ENCODE assay signal across 19 cellular contexts in genomic region chr15:81268340-81268739, GRCh38. TPM values are rescaled to one million over a fixed set of nuclear protein-coding genes. Genes with fewer than 3 reads are reported as not detected.
DNase-seq lines count a peak whose midpoint lies in the region; ATAC-seq and TF ChIP-seq lines count a peak whose summit lies in the region.
"Had no signal": no experiment of that assay in that cellular context is flagged by ENCODE, and none has a peak within 500 bp of the region (broad histone marks: within the 10 kb centered on the region; RNA-seq: fewer than 3 reads in every experiment).

No MANE protein-coding gene starts in this region.

- peak; percentile 15 for DNase-seq in activated CD8-positive, alpha-beta T cell treated with anti-CD3 and anti-CD28 coated beads, Interleukin-2, amount 10 ng/mL, durations not matched to agents 7 days and 5 days
- DNase-seq in activated CD8-positive, alpha-beta T cell treated with anti-CD3 and anti-CD28 coated beads for 36 hours = no peak
- no peak for DNase-seq in CD8-positive, alpha-beta T cell
- no peak for DNase-seq in neuronal stem cell (ENCODE audit: low spot score)
- DNase-seq in stimulated activated naive CD4-positive, alpha-beta T cell (lab: John Stamatoyannopoulos, UW) = no peak
- no peak for DNase-seq in Caco-2
- DNase-seq: AML-193; C1 segment of cervical spinal cord; Calu3; CD4-positive, CD25-positive, alpha-beta regulatory T cell; COR-L47; DMS79 treated with DMSO at 0.1 percent for 48 hours; GF-D8 had no signal

- H3K9ac ChIP-seq in BLaER1 treated with 17β-estradiol and CSF1 and Interleukin-3, amounts not matched to agents 10 nM and 100 nM = no peak overlapping the region
- no peak overlapping the region for H3K9ac ChIP-seq in neuronal stem cell (ENCODE audit: low read depth, low read length, poor library complexity)

- H3K23ac ChIP-seq in neuronal stem cell (ENCODE audit: low read depth, low read length, poor library complexity) = no peak overlapping the region

- WGBS in neuronal stem cell (ENCODE audit: extremely low coverage in 2 of 2, insufficient read length in 2 of 2, insufficient replicate concordance in 1 of 2), 2 donors = no CpG with 5 or more reads among the region's 5 CpGs

- POLR2A ChIA-PET in activated CD8-positive, alpha-beta T cell treated with anti-CD3 and anti-CD28 coated beads, Interleukin-2, amount 10 ng/mL, durations not matched to agents 7 days and 5 days (lab: Charles Lee) = no interaction called here
- POLR2A ChIA-PET in activated CD8-positive, alpha-beta T cell treated with anti-CD3 and anti-CD28 coated beads for 36 hours (lab: Charles Lee) = interaction anchor here (1.0 to 1.1 kb wide), 2 partner anchors 36 to 163 kb away, joined by 3 read pairs; no protein-coding TSS in a partner anchor
- POLR2A ChIA-PET in CD8-positive, alpha-beta T cell (lab: Charles Lee) = interaction anchor here (0.7 kb wide), 2 partner anchors 36 to 268 kb away, joined by 4 read pairs; partner anchors contain the start of gene TLNRD1
- POLR2A ChIA-PET in Caco-2 (lab: Charles Lee) = no interaction called here

- no peak overlapping the region for H3K4ac ChIP-seq in neuronal stem cell (ENCODE audit: low read length)

- H2BK15ac ChIP-seq in neuronal stem cell (ENCODE audit: low read length) = no peak overlapping the region

- no peaks in the 10 kb centered on the region for H3K27me3 Mint-ChIP-seq in activated CD8-positive, alpha-beta T cell treated with anti-CD3 and anti-CD28 coated beads, Interleukin-2, amount 10 ng/mL, durations not matched to agents 7 days and 5 days (ENCODE audit: low read depth)
- peaks cover 3% of the 10 kb centered on the region for H3K27me3 Mint-ChIP-seq in activated CD8-positive, alpha-beta T cell treated with anti-CD3 and anti-CD28 coated beads for 36 hours
- H3K27me3 Mint-ChIP-seq in CD8-positive, alpha-beta T cell (ENCODE audit: low read depth) = no peaks in the 10 kb centered on the region
- H3K27me3 Mint-ChIP-seq in Caco-2 (ENCODE audit: insufficient read depth, unreplicated experiment) = peaks cover 12% of the 10 kb centered on the region
- H3K27me3 Mint-ChIP-seq: B cell had no signal

- intact Hi-C loops in activated CD8-positive, alpha-beta T cell treated with anti-CD3 and anti-CD28 coated beads for 36 hours (cut with micrococcal nuclease) = loop anchor here (5.0 to 10.0 kb wide), 2 partner anchors 111 to 274 kb away; no protein-coding TSS in a partner anchor
- intact Hi-C loops in CD8-positive, alpha-beta T cell (cut with DNase I, micrococcal nuclease) = loop anchor here (5.0 kb wide), 2 partner anchors 281 to 811 kb away; partner anchors contain the start of gene MESD (in 1 of the 2)
- intact Hi-C loops in Caco-2 (cut with micrococcal nuclease; ENCODE audit: unreplicated experiment) = loop anchor here (10.0 kb wide), 1 partner anchor 294 kb away; no protein-coding TSS in a partner anchor

- H2BK12ac ChIP-seq in neuronal stem cell (ENCODE audit: low read length) = peak overlapping the region; percentile 14

- H2AFZ ChIP-seq in neuronal stem cell (ENCODE audit: low read length) = no peak overlapping the region

- H3K4me3 ChIP-seq in BLaER1 treated with 17β-estradiol and CSF1 and Interleukin-3, amounts not matched to agents 10 nM and 100 nM = no peak overlapping the region
- H3K4me3 ChIP-seq in CD8-positive, alpha-beta T cell (ENCODE audit: low read depth, low read length) = no peak overlapping the region
- H3K4me3 ChIP-seq in neuronal stem cell (ENCODE audit: low read length in 2 of 2) (no peak overlapping the region), Caco-2 (ENCODE audit: low read depth, low read length) (no peak overlapping the region)
- H3K4me3 ChIP-seq: A549 had no signal

- CTCF ChIA-PET in activated CD8-positive, alpha-beta T cell treated with anti-CD3 and anti-CD28 coated beads, Interleukin-2, amount 10 ng/mL, durations not matched to agents 7 days and 5 days (lab: Charles Lee) = interaction anchor here (0.8 to 11.4 kb wide), 14 partner anchors 14 to 812 kb away, joined by 3 to 430 read pairs (median 6); no protein-coding TSS in a partner anchor
- CTCF ChIA-PET in activated CD8-positive, alpha-beta T cell treated with anti-CD3 and anti-CD28 coated beads for 36 hours (lab: Charles Lee) = interaction anchor here (0.7 to 6.4 kb wide), 16 partner anchors 9 to 165 kb away, joined by 3 to 195 read pairs (median 3); partner anchors contain the start of gene CFAP161
- CTCF ChIA-PET in CD8-positive, alpha-beta T cell (lab: Charles Lee) = interaction anchor here (0.7 to 22.1 kb wide), 10 partner anchors 19 to 292 kb away, joined by 3 to 498 read pairs (median 68); partner anchors contain the start of gene STARD5
- CTCF ChIA-PET in Caco-2 (lab: Charles Lee) = interaction anchor here (0.5 kb wide), 1 partner anchor 103 kb away, joined by 3 read pairs; no protein-coding TSS in a partner anchor

- no peak for ATAC-seq in activated CD8-positive, alpha-beta T cell treated with anti-CD3 and anti-CD28 coated beads, Interleukin-2, amount 10 ng/mL, durations not matched to agents 7 days and 5 days
- ATAC-seq in activated CD8-positive, alpha-beta T cell treated with anti-CD3 and anti-CD28 coated beads for 36 hours = no peak
- no peak for ATAC-seq in CD8-positive, alpha-beta T cell
- ATAC-seq: A549 had no signal

- no peak overlapping the region for H3K4me3 Mint-ChIP-seq in activated CD8-positive, alpha-beta T cell treated with anti-CD3 and anti-CD28 coated beads, Interleukin-2, amount 10 ng/mL, durations not matched to agents 7 days and 5 days
- H3K4me3 Mint-ChIP-seq in activated CD8-positive, alpha-beta T cell treated with anti-CD3 and anti-CD28 coated beads for 36 hours = no peak overlapping the region
- H3K4me3 Mint-ChIP-seq in CD8-positive, alpha-beta T cell = no peak overlapping the region
- no peak overlapping the region for H3K4me3 Mint-ChIP-seq in Caco-2 (ENCODE audit: unreplicated experiment)
- H3K4me3 Mint-ChIP-seq: B cell; CD14-positive monocyte; CD4-positive, CD25-positive, alpha-beta regulatory T cell; CD8-positive, alpha-beta memory T cell had no signal

- H3K27me3 ChIP-seq in BLaER1 treated with 17β-estradiol and CSF1 and Interleukin-3, amounts not matched to agents 10 nM and 100 nM = no peaks in the 10 kb centered on the region
- no peaks in the 10 kb centered on the region for H3K27me3 ChIP-seq in CD8-positive, alpha-beta T cell (ENCODE audit: insufficient read depth, low read length)
- H3K27me3 ChIP-seq in neuronal stem cell (ENCODE audit: control insufficient read depth in 3 of 3, insufficient read depth in 3 of 3, low read depth in 1 of 3, low read length in 3 of 3) (no peaks in the 10 kb centered on the region), Caco-2 (replicated peaks; ENCODE audit: control insufficient read depth, insufficient read depth, low read length) (no peaks in the 10 kb centered on the region; the same call in 1 of the 2 replicates)

- no peak for TF ChIP-seq CTCF in activated CD8-positive, alpha-beta T cell treated with anti-CD3 and anti-CD28 coated beads for 36 hours (IDR thresholded peaks at IDR 0.05)
- TF ChIP-seq CTCF in CD8-positive, alpha-beta T cell (IDR thresholded peaks at IDR 0.05) = no peak
- TF ChIP-seq CTCF in Caco-2 (IDR thresholded peaks at IDR 0.05; ENCODE audit: insufficient read depth in 1 of 2, low read depth in 1 of 2, low read length in 1 of 2, severe bottlenecking in 1 of 2, unreplicated experiment in 1 of 2) = no peak

- no peaks in the 10 kb centered on the region for H3K79me1 ChIP-seq in neuronal stem cell (ENCODE audit: low read depth, low read length)

- no peak overlapping the region for H2AK5ac ChIP-seq in neuronal stem cell (ENCODE audit: low read depth, low read length)

- H4K91ac ChIP-seq in neuronal stem cell (ENCODE audit: low read depth, low read length, poor library complexity) = no peak overlapping the region

- no peak overlapping the region for H2BK120ac ChIP-seq in neuronal stem cell (ENCODE audit: low read depth, low read length)

- no peaks in the 10 kb centered on the region for H3K9me3 ChIP-seq in BLaER1 treated with 17β-estradiol and CSF1 and Interleukin-3, amounts not matched to agents 10 nM and 100 nM (replicated peaks in 1 of 11)
- H3K9me3 ChIP-seq in CD8-positive, alpha-beta T cell (ENCODE audit: low read length) = no peaks in the 10 kb centered on the region
- no peaks in the 10 kb centered on the region for H3K9me3 ChIP-seq in neuronal stem cell (replicated peaks in 1 of 2; ENCODE audit: control insufficient read depth in 2 of 2, insufficient read depth in 1 of 2, low read depth in 1 of 2, low read length in 2 of 2)
- H3K9me3 ChIP-seq in Caco-2 = no peaks in the 10 kb centered on the region
- H3K9me3 ChIP-seq: A549 had no signal

- H4K8ac ChIP-seq in neuronal stem cell (ENCODE audit: low read depth, low read length) = no peak overlapping the region

- peaks cover 42 to 57% (median 47%) of the 10 kb centered on the region in 10 experiments for H3K4me1 ChIP-seq in BLaER1 treated with 17β-estradiol and CSF1 and Interleukin-3, amounts not matched to agents 10 nM and 100 nM
- H3K4me1 ChIP-seq in CD8-positive, alpha-beta T cell (ENCODE audit: insufficient read depth, low read length) = peaks cover 29% of the 10 kb centered on the region
- H3K4me1 ChIP-seq in neuronal stem cell (ENCODE audit: control insufficient read depth in 2 of 2, insufficient read depth in 1 of 2, low read depth in 1 of 2, low read length in 2 of 2) = peaks cover 0 to 10% of the 10 kb centered on the region in 2 donors
- peaks cover 5% of the 10 kb centered on the region; the same call in 1 of the 2 replicates for H3K4me1 ChIP-seq in Caco-2

- H3K14ac ChIP-seq in neuronal stem cell (ENCODE audit: low read length) = no peak overlapping the region

- no peak overlapping the region for H3K18ac ChIP-seq in neuronal stem cell (ENCODE audit: low read length)

- no peaks in the 10 kb centered on the region for H4K20me1 ChIP-seq in BLaER1 treated with 17β-estradiol and CSF1 and Interleukin-3, amounts not matched to agents 10 nM and 100 nM

- peak overlapping the region; percentile 86 for H3K27ac Mint-ChIP-seq in activated CD8-positive, alpha-beta T cell treated with anti-CD3 and anti-CD28 coated beads, Interleukin-2, amount 10 ng/mL, durations not matched to agents 7 days and 5 days
- no peak overlapping the region for H3K27ac Mint-ChIP-seq in activated CD8-positive, alpha-beta T cell treated with anti-CD3 and anti-CD28 coated beads for 36 hours
- peak overlapping the region; percentile 79 for H3K27ac Mint-ChIP-seq in CD8-positive, alpha-beta T cell
- H3K27ac Mint-ChIP-seq in Caco-2 (ENCODE audit: unreplicated experiment) = no peak overlapping the region
- H3K27ac Mint-ChIP-seq: B cell had no signal

- H3K9me3 Mint-ChIP-seq in activated CD8-positive, alpha-beta T cell treated with anti-CD3 and anti-CD28 coated beads, Interleukin-2, amount 10 ng/mL, durations not matched to agents 7 days and 5 days (ENCODE audit: insufficient read depth) = no peaks in the 10 kb centered on the region
- H3K9me3 Mint-ChIP-seq in activated CD8-positive, alpha-beta T cell treated with anti-CD3 and anti-CD28 coated beads for 36 hours = no peaks in the 10 kb centered on the region
- no peaks in the 10 kb centered on the region for H3K9me3 Mint-ChIP-seq in CD8-positive, alpha-beta T cell
- H3K9me3 Mint-ChIP-seq in Caco-2 (ENCODE audit: unreplicated experiment) = no peaks in the 10 kb centered on the region
- H3K9me3 Mint-ChIP-seq: CD8-positive, alpha-beta memory T cell had no signal

- peaks cover 56% of the 10 kb centered on the region for H3K4me1 Mint-ChIP-seq in activated CD8-positive, alpha-beta T cell treated with anti-CD3 and anti-CD28 coated beads, Interleukin-2, amount 10 ng/mL, durations not matched to agents 7 days and 5 days (ENCODE audit: low read depth)
- peaks cover 51% of the 10 kb centered on the region for H3K4me1 Mint-ChIP-seq in activated CD8-positive, alpha-beta T cell treated with anti-CD3 and anti-CD28 coated beads for 36 hours (ENCODE audit: low read depth)
- H3K4me1 Mint-ChIP-seq in CD8-positive, alpha-beta T cell (ENCODE audit: low read depth) = peaks cover 47% of the 10 kb centered on the region
- H3K4me1 Mint-ChIP-seq in Caco-2 (ENCODE audit: low read depth, unreplicated experiment) = no peaks in the 10 kb centered on the region

- H3K36me3 Mint-ChIP-seq in activated CD8-positive, alpha-beta T cell treated with anti-CD3 and anti-CD28 coated beads, Interleukin-2, amount 10 ng/mL, durations not matched to agents 7 days and 5 days (ENCODE audit: low read depth) = no peaks in the 10 kb centered on the region
- no peaks in the 10 kb centered on the region for H3K36me3 Mint-ChIP-seq in activated CD8-positive, alpha-beta T cell treated with anti-CD3 and anti-CD28 coated beads for 36 hours (ENCODE audit: low read depth)
- no peaks in the 10 kb centered on the region for H3K36me3 Mint-ChIP-seq in CD8-positive, alpha-beta T cell
- H3K36me3 Mint-ChIP-seq in Caco-2 (ENCODE audit: insufficient read depth, unreplicated experiment) = no peaks in the 10 kb centered on the region
- H3K36me3 Mint-ChIP-seq: CD14-positive monocyte; CD4-positive, CD25-positive, alpha-beta regulatory T cell; CD8-positive, alpha-beta memory T cell had no signal

- H3K27ac ChIP-seq in BLaER1 treated with 17β-estradiol and CSF1 and Interleukin-3, amounts not matched to agents 10 nM and 100 nM = no peak overlapping the region
- no peak overlapping the region for H3K27ac ChIP-seq in CD8-positive, alpha-beta T cell (ENCODE audit: low read depth, low read length)
- no peak overlapping the region for H3K27ac ChIP-seq in neuronal stem cell (replicated peaks; ENCODE audit: low read length)
- H3K27ac ChIP-seq: 22Rv1, A549 had no signal

- no peak overlapping the region for H2BK5ac ChIP-seq in neuronal stem cell (ENCODE audit: low read length)

- H3K36me3 ChIP-seq in BLaER1 treated with 17β-estradiol and CSF1 and Interleukin-3, amounts not matched to agents 10 nM and 100 nM = no peaks in the 10 kb centered on the region
- H3K36me3 ChIP-seq in CD8-positive, alpha-beta T cell (ENCODE audit: insufficient read depth, low read length) = no peaks in the 10 kb centered on the region
- H3K36me3 ChIP-seq in neuronal stem cell (replicated peaks in 1 of 2; ENCODE audit: control insufficient read depth in 2 of 2, insufficient read depth in 2 of 2, low read length in 2 of 2) (no peaks in the 10 kb centered on the region), Caco-2 (ENCODE audit: control insufficient read depth, insufficient read depth, low read length) (no peaks in the 10 kb centered on the region)

- H3K4me2 ChIP-seq in BLaER1 treated with 17β-estradiol and CSF1 and Interleukin-3, amounts not matched to agents 10 nM and 100 nM = peak overlapping the region in 7 of 11 experiments; percentile 58 to 80 (median 70); a peak in 11 of 22 replicates
- no peak overlapping the region for H3K4me2 ChIP-seq in neuronal stem cell (ENCODE audit: insufficient read depth, low read length, poor library complexity, severe bottlenecking)
- H3K4me2 ChIP-seq: A549 had no signal

- BruUV-seq in Caco-2 (replicated peaks; lab: Mats Ljungman, UMichigan) = no TSS peak

RNA-seq across cellular contexts. Expression of gene STARD5, which starts 55.6 kb away (rescaled TPM):
- 1 to 10 TPM; 4.9 to 5.3 TPM for total RNA-seq in activated CD8-positive, alpha-beta T cell treated with anti-CD3 and anti-CD28 coated beads, Interleukin-2, amount 10 ng/mL, durations not matched to agents 7 days and 5 days
- total RNA-seq in activated CD8-positive, alpha-beta T cell treated with anti-CD3 and anti-CD28 coated beads for 36 hours = 1 to 10 TPM; 6.7 to 6.9 TPM
- 10 to 100 TPM; 13.6 to 14.3 TPM for total RNA-seq in CD8-positive, alpha-beta T cell
- polyA plus RNA-seq in neuronal stem cell (2013, experiment 1 of 2) = 4.0 TPM
- polyA plus RNA-seq in neuronal stem cell (2013, experiment 2 of 2) = 3.9 TPM
- 1.0 and 1.3 TPM in 2 replicates for total RNA-seq in Caco-2 (2022)

Comparison
In these comparisons a context has a peak if more than half of its experiments do, and no peak if none do; other contexts are left out.
1. H3K27ac Mint-ChIP-seq: peak in activated CD8-positive, alpha-beta T cell treated with anti-CD3 and anti-CD28 coated beads, Interleukin-2, amount 10 ng/mL, durations not matched to agents 7 days and 5 days (single experiment) and CD8-positive, alpha-beta T cell (single experiment); none in activated CD8-positive, alpha-beta T cell treated with anti-CD3 and anti-CD28 coated beads for 36 hours (single experiment) and Caco-2 (single experiment).
2. POLR2A ChIA-PET loops: an anchor here in activated CD8-positive, alpha-beta T cell treated with anti-CD3 and anti-CD28 coated beads for 36 hours (1.0 to 1.1 kb wide) and CD8-positive, alpha-beta T cell (0.7 kb wide); none called in activated CD8-positive, alpha-beta T cell treated with anti-CD3 and anti-CD28 coated beads, Interleukin-2, amount 10 ng/mL, durations not matched to agents 7 days and 5 days and Caco-2.